10 cellular contexts compared by ENCODE assay signal in genomic region chr18:63155910-63156773, GRCh38.
A peak's percentile ranks its signal among the peaks of the same experiment; 100 is the strongest.
DNase-seq lines count a peak whose midpoint lies in the region; ATAC-seq, FAIRE-seq and TF ChIP-seq lines count a peak whose summit lies in the region.
"Had no signal": no experiment of that assay in that cellular context is flagged by ENCODE, and none has a peak within 500 bp of the region (broad histone marks: within the 10 kb centered on the region; RNA-seq: fewer than 3 reads in every experiment).

No MANE protein-coding gene starts in this region.

- FAIRE-seq in astrocyte (lab: Jason Lieb, UNC): no peak

- H3K4me2 ChIP-seq in KMS-11 (peak overlapping the region; percentile 98), astrocyte (ENCODE audit: low read length) (no peak overlapping the region)

- DNase-seq in DMS79 (lab: John Stamatoyannopoulos, UW) (peak; percentile 94), astrocyte (ENCODE audit: low read depth) (no peak), SIG-M5 treated with dmso at 0.1 percent for 504 hours (lab: John Stamatoyannopoulos, UW; ENCODE audit: unreplicated experiment) (no peak), NCI-H187 (lab: John Stamatoyannopoulos, UW) (no peak)
- DNase-seq: NCI-H1048 had no signal

- H3K36me3 ChIP-seq in KMS-11 (ENCODE audit: insufficient read depth) (no peaks in the 10 kb centered on the region), astrocyte (ENCODE audit: insufficient read depth, low read length) (no peaks in the 10 kb centered on the region), rectal smooth muscle tissue (ENCODE audit: control insufficient read depth, insufficient read depth, low read length) (no peaks in the 10 kb centered on the region)

- peak overlapping the region; percentile 37 for H3K27ac Mint-ChIP-seq in astrocyte (ENCODE audit: unreplicated experiment)

- H3K9me3 ChIP-seq in astrocyte (ENCODE audit: insufficient read depth, low read depth, low read length): no peaks in the 10 kb centered on the region

- H3K4me1 Mint-ChIP-seq in astrocyte (ENCODE audit: low read depth, unreplicated experiment): peaks cover 23% of the 10 kb centered on the region

- H3K27ac ChIP-seq in KMS-11 (peak overlapping the region; percentile 94), astrocyte (ENCODE audit: low read depth, low read length) (no peak overlapping the region), rectal smooth muscle tissue (ENCODE audit: low read depth, low read length) (no peak overlapping the region)
- H3K27ac ChIP-seq: SK-N-MC had no signal

- H3K4me1 ChIP-seq in KMS-11 (ENCODE audit: low read depth, poor library complexity, severe bottlenecking): peaks cover 69% of the 10 kb centered on the region
- peaks cover 2% of the 10 kb centered on the region for H3K4me1 ChIP-seq in astrocyte (ENCODE audit: insufficient read depth, low read length)
- peaks cover under 1% of the 10 kb centered on the region for H3K4me1 ChIP-seq in rectal smooth muscle tissue (ENCODE audit: control insufficient read depth, insufficient read depth, low read length)

- no peak overlapping the region for H2AFZ ChIP-seq in KMS-11 (ENCODE audit: low read depth)
- H2AFZ ChIP-seq in astrocyte (ENCODE audit: low read depth, low read length): no peak overlapping the region

- H3K4me3 Mint-ChIP-seq in astrocyte (ENCODE audit: unreplicated experiment): no peak overlapping the region

- H3K27me3 ChIP-seq in KMS-11 (ENCODE audit: insufficient read depth, low read depth) (no peaks in the 10 kb centered on the region), astrocyte (ENCODE audit: insufficient read depth, low read length) (peaks cover 2% of the 10 kb centered on the region), rectal smooth muscle tissue (ENCODE audit: control insufficient read depth, insufficient read depth, low read length) (no peaks in the 10 kb centered on the region)

- peaks cover 4% of the 10 kb centered on the region for H3K9me3 Mint-ChIP-seq in astrocyte (ENCODE audit: unreplicated experiment)

- H3K27me3 Mint-ChIP-seq in astrocyte (ENCODE audit: low read depth, unreplicated experiment): peaks cover 25% of the 10 kb centered on the region

- peaks cover 25% of the 10 kb centered on the region; the same call in 1 of the 2 replicates for H3K79me2 ChIP-seq in KMS-11 (ENCODE audit: insufficient read depth, low read depth)
- H3K79me2 ChIP-seq in astrocyte (ENCODE audit: insufficient read depth, low read length): no peaks in the 10 kb centered on the region

- H3K4me3 ChIP-seq in KMS-11 (IDR thresholded peaks at IDR 0.05; ENCODE audit: insufficient read depth, low read depth, low read length) (no peak overlapping the region), astrocyte (ENCODE audit: insufficient read depth, low read depth, low read length) (no peak overlapping the region), rectal smooth muscle tissue (ENCODE audit: low read length) (peak overlapping the region; percentile 59)
- H3K4me3 ChIP-seq: SK-N-MC had no signal

- H3K36me3 Mint-ChIP-seq in astrocyte (ENCODE audit: low read depth, unreplicated experiment): no peaks in the 10 kb centered on the region

- TF ChIP-seq CTCF in KMS-11 (conservative IDR thresholded peaks at IDR 0.05; ENCODE audit: low read depth, low read length) (no peak), astrocyte (IDR thresholded peaks at IDR 0.05; ENCODE audit: insufficient read depth, low read depth, low read length) (no peak)

- ATAC-seq in HG03520 (IDR thresholded peaks at IDR 0.05; ENCODE audit: unreplicated experiment) (no peak), GM19455 (IDR thresholded peaks at IDR 0.05; ENCODE audit: unreplicated experiment) (no peak)

- H3K9ac ChIP-seq in KMS-11: peak overlapping the region; percentile 67; the same call in 1 of the 2 replicates
- no peak overlapping the region for H3K9ac ChIP-seq in astrocyte (ENCODE audit: low read length)
- no peak overlapping the region for H3K9ac ChIP-seq in rectal smooth muscle tissue (ENCODE audit: low read length)

- no peaks in the 10 kb centered on the region for H4K20me1 ChIP-seq in KMS-11 (ENCODE audit: insufficient read depth)
- H4K20me1 ChIP-seq in astrocyte (ENCODE audit: insufficient read depth, low read length): no peaks in the 10 kb centered on the region
